In the genomic region with DNA sequence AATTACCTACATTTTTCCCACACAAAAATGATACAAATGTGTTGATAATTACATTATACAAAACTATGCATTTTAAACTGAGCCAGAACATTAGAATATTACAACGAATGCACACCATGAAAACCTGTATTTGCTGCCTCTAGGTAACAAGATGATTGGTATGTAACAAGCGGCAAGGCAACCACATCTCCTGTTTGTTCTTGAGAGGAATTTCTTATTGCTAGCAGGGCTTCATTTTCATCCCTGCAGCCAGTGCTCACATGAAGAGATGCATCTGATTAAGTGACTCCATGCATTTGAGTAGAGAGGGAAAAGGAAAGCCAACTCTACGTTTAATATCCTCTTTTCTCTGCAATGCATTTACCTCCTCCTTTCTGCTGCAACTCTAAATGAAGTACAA, we compare ENCODE assay signal across 27 cellular contexts.
"Had no signal": no experiment of that assay in that cellular context is flagged by ENCODE, and none has a peak within 500 bp of the region (broad histone marks: within the 10 kb centered on the region; RNA-seq: fewer than 3 reads in every experiment).

No MANE protein-coding gene starts in this region.

- H3K4me1 Mint-ChIP-seq: activated naive CD4-positive, alpha-beta T cell treated with anti-CD3 and anti-CD28 coated beads, Interleukin-2, amount 50 U/mL, for 24 hours; central memory CD8-positive, alpha-beta T cell; naive thymus-derived CD4-positive, alpha-beta T cell; T-cell had no signal

- H3K4me3 ChIP-seq: breast epithelium, colonic mucosa, esophagus squamous epithelium, gastroesophageal sphincter, lower lobe of right lung, psoas muscle, thyroid gland, upper lobe of right lung had no signal

- DNase-seq: activated CD4-positive, alpha-beta T cell treated with anti-CD3 and anti-CD28 coated beads, Interleukin-2, amount 50 U/mL, for 1 hour; activated CD4-positive, CD25-positive, alpha-beta regulatory T cell treated with anti-CD3 and anti-CD28 coated beads, Interleukin-2, amount 50 U/mL, for 72 hours; activated CD8-positive, alpha-beta T cell treated with anti-CD3 and anti-CD28 coated beads, Interleukin-2, amount 10 ng/mL, durations not matched to agents 7 days and 5 days; activated gamma-delta T cell treated with Interleukin-2 at 50 U/mL for 16 hours; anterior cingulate cortex; colonic mucosa; esophagus squamous epithelium; head of caudate nucleus; hypothalamus; lower lobe of right lung; naive thymus-derived CD4-positive, alpha-beta T cell; psoas muscle; right cardiac atrium; stimulated activated CD4-positive, alpha-beta T cell treated with anti-CD3 and anti-CD28 coated beads, Interleukin-12 subunit alpha, Interleukin-12 subunit beta, amount 100 ng/mL, for 4 hours; stimulated activated CD4-positive, alpha-beta T cell treated with anti-CD3 and anti-CD28 coated beads, Interleukin-4, amount 100 ng/mL, for 4 hours; stimulated activated naive CD8-positive, alpha-beta T cell treated with anti-CD3 and anti-CD28 coated beads, Interleukin-15, Interleukin-2, amounts not matched to agents 100 U/mL and 50 U/mL, for 24 hours; T-cell; thyroid gland; upper lobe of right lung; WERI-Rb-1 had no signal

- H3K27ac ChIP-seq: breast epithelium, colonic mucosa, esophagus squamous epithelium, gastroesophageal sphincter, lower lobe of right lung, psoas muscle, thyroid gland, upper lobe of right lung, WERI-Rb-1 had no signal

- H3K27ac Mint-ChIP-seq: activated CD8-positive, alpha-beta T cell treated with anti-CD3 and anti-CD28 coated beads, Interleukin-2, amount 10 ng/mL, durations not matched to agents 7 days and 5 days; activated naive CD4-positive, alpha-beta T cell treated with anti-CD3 and anti-CD28 coated beads, Interleukin-2, amount 50 U/mL, for 24 hours; activated T-helper 1 cell treated with anti-CD3 and anti-CD28 coated beads, Interleukin-12 subunit alpha, Interleukin-12 subunit beta, Interleukin-2, Interleukin-4 antibody, amounts not matched to agents 30 ng/mL and 10 ng/mL and 1 ng/mL, durations not matched to agents 14 hours and 24 hours and 36 hours; naive thymus-derived CD4-positive, alpha-beta T cell; T-cell; T-helper 2 cell treated with Interferon-gamma antibody and Interleukin-4, amounts not matched to agents 5 μg/mL and 100 μg/mL, for 36 hours had no signal

- H3K4me1 ChIP-seq: breast epithelium, colonic mucosa, esophagus squamous epithelium, gastroesophageal sphincter, lower lobe of right lung, upper lobe of right lung had no signal

- H3K4me3 Mint-ChIP-seq: activated CD8-positive, alpha-beta T cell treated with anti-CD3 and anti-CD28 coated beads, Interleukin-2, amount 10 ng/mL, durations not matched to agents 7 days and 5 days; activated naive CD4-positive, alpha-beta T cell treated with anti-CD3 and anti-CD28 coated beads, Interleukin-2, amount 50 U/mL, for 24 hours; activated T-helper 1 cell treated with anti-CD3 and anti-CD28 coated beads, Interleukin-12 subunit alpha, Interleukin-12 subunit beta, Interleukin-2, Interleukin-4 antibody, amounts not matched to agents 30 ng/mL and 10 ng/mL and 1 ng/mL, durations not matched to agents 14 hours and 24 hours and 36 hours; central memory CD8-positive, alpha-beta T cell; naive thymus-derived CD4-positive, alpha-beta T cell; T-cell; T-helper 2 cell treated with Interferon-gamma antibody and Interleukin-4, amounts not matched to agents 5 μg/mL and 100 μg/mL, for 36 hours had no signal

- H3K36me3 ChIP-seq: breast epithelium, colonic mucosa, esophagus squamous epithelium, gastroesophageal sphincter, lower lobe of right lung, thyroid gland, upper lobe of right lung, WERI-Rb-1 had no signal

- H3K27me3 Mint-ChIP-seq: activated naive CD4-positive, alpha-beta T cell treated with anti-CD3 and anti-CD28 coated beads, Interleukin-2, amount 50 U/mL, for 24 hours; central memory CD8-positive, alpha-beta T cell; T-cell had no signal

- H3K9me3 Mint-ChIP-seq: activated naive CD4-positive, alpha-beta T cell treated with anti-CD3 and anti-CD28 coated beads, Interleukin-2, amount 50 U/mL, for 24 hours; activated T-helper 1 cell treated with anti-CD3 and anti-CD28 coated beads, Interleukin-12 subunit alpha, Interleukin-12 subunit beta, Interleukin-2, Interleukin-4 antibody, amounts not matched to agents 30 ng/mL and 10 ng/mL and 1 ng/mL, durations not matched to agents 14 hours and 24 hours and 36 hours; central memory CD8-positive, alpha-beta T cell; naive thymus-derived CD4-positive, alpha-beta T cell; T-cell; T-helper 2 cell treated with Interferon-gamma antibody and Interleukin-4, amounts not matched to agents 5 μg/mL and 100 μg/mL, for 36 hours had no signal

- H3K9me3 ChIP-seq: breast epithelium, colonic mucosa, esophagus squamous epithelium, gastroesophageal sphincter, lower lobe of right lung, psoas muscle, thyroid gland, upper lobe of right lung had no signal

- ATAC-seq: activated CD8-positive, alpha-beta T cell treated with anti-CD3 and anti-CD28 coated beads, Interleukin-2, amount 10 ng/mL, durations not matched to agents 7 days and 5 days; gastroesophageal sphincter; left lobe of liver; lower lobe of right lung; naive thymus-derived CD4-positive, alpha-beta T cell; psoas muscle; right cardiac atrium; stimulated activated naive CD8-positive, alpha-beta T cell treated with anti-CD3 and anti-CD28 coated beads, Interleukin-15, Interleukin-2, amounts not matched to agents 100 U/mL and 50 U/mL, for 24 hours; T-cell; upper lobe of right lung had no signal

- H3K27me3 ChIP-seq: breast epithelium, colonic mucosa, esophagus squamous epithelium, gastroesophageal sphincter, thyroid gland, upper lobe of right lung had no signal
